8 cellular contexts compared by ENCODE assay signal in the genomic region with DNA sequence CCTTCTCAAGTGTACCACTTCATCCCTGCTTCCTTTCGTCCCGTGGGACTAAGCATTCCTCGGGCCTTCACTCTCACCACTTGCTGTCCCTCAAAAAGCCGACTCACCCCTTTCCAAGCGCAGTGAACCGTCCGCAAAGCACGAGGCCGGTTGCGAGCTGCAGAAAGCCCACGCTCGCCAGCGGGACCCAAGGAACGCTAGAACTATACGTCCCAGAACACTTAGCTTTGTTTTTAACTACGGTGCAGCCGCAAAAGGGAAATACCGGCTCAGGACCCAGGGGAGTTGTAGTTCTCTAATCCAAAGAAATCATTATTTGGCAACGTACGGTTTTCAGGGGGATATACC. TPM values are rescaled to one million over a fixed set of nuclear protein-coding genes. Genes with fewer than 3 reads are reported as not detected.
A peak's percentile ranks its signal among the peaks of the same experiment; 100 is the strongest.
DNase-seq lines count a peak whose midpoint lies in the region; ATAC-seq, FAIRE-seq and TF ChIP-seq lines count a peak whose summit lies in the region.

No MANE protein-coding gene starts in this region.

- TF ChIP-seq CTCF in WTC11 (IDR thresholded peaks at IDR 0.05) (no peak), fibroblast of the aortic adventitia (IDR thresholded peaks at IDR 0.05; ENCODE audit: insufficient read depth, low read length) (no peak), neural progenitor cell (IDR thresholded peaks at IDR 0.05) (no peak)

- H3K4me3 Mint-ChIP-seq in WTC11 (peak overlapping the region; percentile 98), neural progenitor cell (peak overlapping the region; percentile 97)

- no peak for FAIRE-seq in GM19239 (lab: Jason Lieb, UNC)

- no peaks in the 10 kb centered on the region for H3K27me3 ChIP-seq in neural progenitor cell

- H3K27me3 Mint-ChIP-seq in WTC11 (ENCODE audit: low read depth) (no peaks in the 10 kb centered on the region), neural progenitor cell (ENCODE audit: insufficient read depth, low read depth) (no peaks in the 10 kb centered on the region)

- CTCF ChIA-PET in WTC11 (lab: Charles Lee) = interaction anchor here (0.9 to 3.0 kb wide), 6 partner anchors 14 to 411 kb away, joined by 3 to 16 read pairs (median 6); a partner anchor contains a TSS

- H4K20me1 ChIP-seq in neural progenitor cell (ENCODE audit: low read depth) = no peaks in the 10 kb centered on the region

- H3K9me3 ChIP-seq in neural progenitor cell (ENCODE audit: low read depth) = no peaks in the 10 kb centered on the region

- H3K79me2 ChIP-seq in neural progenitor cell (ENCODE audit: low read depth) = peaks cover 23% of the 10 kb centered on the region

- H3K4me1 ChIP-seq in neural progenitor cell = peaks cover 9% of the 10 kb centered on the region

- H3K9me3 Mint-ChIP-seq in WTC11 = no peaks in the 10 kb centered on the region
- no peaks in the 10 kb centered on the region for H3K9me3 Mint-ChIP-seq in neural progenitor cell

- peak overlapping the region; percentile 96 for H2AFZ ChIP-seq in neural progenitor cell (replicated peaks)

- H3K4me3 ChIP-seq in fibroblast of the aortic adventitia (ENCODE audit: low read depth, low read length) (peak overlapping the region; percentile 100), neural progenitor cell (peak overlapping the region; percentile 98)

- peaks cover 6% of the 10 kb centered on the region for H3K36me3 ChIP-seq in neural progenitor cell

- H3K4me1 Mint-ChIP-seq in WTC11 (peaks cover 22% of the 10 kb centered on the region), neural progenitor cell (peaks cover 18% of the 10 kb centered on the region)

- POLR2A ChIA-PET in WTC11 (lab: Charles Lee) = interaction anchor here (0.6 to 1.6 kb wide), 5 partner anchors 14 to 213 kb away, joined by 3 to 8 read pairs (median 3); no protein-coding TSS in a partner anchor

- ATAC-seq in HG03342 (IDR thresholded peaks at IDR 0.05; ENCODE audit: unreplicated experiment) = peak; percentile 18
- no peak for ATAC-seq in WTC11
- no peak for ATAC-seq in GM18861 (IDR thresholded peaks at IDR 0.05; ENCODE audit: unreplicated experiment)

- no peak overlapping the region for H3K27ac ChIP-seq in neural progenitor cell

- peak overlapping the region; percentile 94 for H3K4me2 ChIP-seq in neural progenitor cell

- H3K9ac ChIP-seq in neural progenitor cell = peak overlapping the region; percentile 92

- peaks cover 14% of the 10 kb centered on the region; the same call in 1 of the 2 replicates for H3K36me3 Mint-ChIP-seq in WTC11
- H3K36me3 Mint-ChIP-seq in neural progenitor cell = peaks cover 4% of the 10 kb centered on the region

- H3K27ac Mint-ChIP-seq in WTC11 (peak overlapping the region; percentile 94), neural progenitor cell (peak overlapping the region; percentile 88)

- H3F3A ChIP-seq in neural progenitor cell (ENCODE audit: low read depth) = no peaks in the 10 kb centered on the region

- peak; percentile 74 for DNase-seq in activated effector memory CD4-positive, alpha-beta T cell treated with anti-CD3 and anti-CD28 coated beads, Interleukin-2, amount 50 U/mL, for 16 hours
- no peak for DNase-seq in activated effector memory CD4-positive, alpha-beta T cell treated with Interleukin-2 at 50 U/mL for 16 hours
- DNase-seq in WTC11 (ENCODE audit: low spot score) (peak; percentile 15), fibroblast of the aortic adventitia (ENCODE audit: low read depth) (no peak), neural progenitor cell (ENCODE audit: low spot score) (peak; percentile 64), GM19239 (ENCODE audit: insufficient read length, low spot score) (no peak)

TF ChIP-seq in WTC11, 78 proteins besides CTCF, POLR2A, EP300 and RAD21 (continues in another document):
- TF ChIP-seq PRRX2 (CRISPR knock-in tag; IDR thresholded peaks at IDR 0.05) = no peak
- TF ChIP-seq, protein P1, sequence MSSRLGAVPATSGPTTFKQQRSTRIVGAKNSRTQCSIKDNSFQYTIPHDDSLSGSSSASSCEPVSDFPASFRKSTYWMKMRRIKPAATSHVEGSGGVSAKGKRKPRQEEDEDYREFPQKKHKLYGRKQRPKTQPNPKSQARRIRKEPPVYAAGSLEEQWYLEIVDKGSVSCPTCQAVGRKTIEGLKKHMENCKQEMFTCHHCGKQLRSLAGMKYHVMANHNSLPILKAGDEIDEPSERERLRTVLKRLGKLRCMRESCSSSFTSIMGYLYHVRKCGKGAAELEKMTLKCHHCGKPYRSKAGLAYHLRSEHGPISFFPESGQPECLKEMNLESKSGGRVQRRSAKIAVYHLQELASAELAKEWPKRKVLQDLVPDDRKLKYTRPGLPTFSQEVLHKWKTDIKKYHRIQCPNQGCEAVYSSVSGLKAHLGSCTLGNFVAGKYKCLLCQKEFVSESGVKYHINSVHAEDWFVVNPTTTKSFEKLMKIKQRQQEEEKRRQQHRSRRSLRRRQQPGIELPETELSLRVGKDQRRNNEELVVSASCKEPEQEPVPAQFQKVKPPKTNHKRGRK (CRISPR knock-in tag; IDR thresholded peaks at IDR 0.05; ENCODE audit: borderline replicate concordance) = no peak
- TF ChIP-seq, protein P2, sequence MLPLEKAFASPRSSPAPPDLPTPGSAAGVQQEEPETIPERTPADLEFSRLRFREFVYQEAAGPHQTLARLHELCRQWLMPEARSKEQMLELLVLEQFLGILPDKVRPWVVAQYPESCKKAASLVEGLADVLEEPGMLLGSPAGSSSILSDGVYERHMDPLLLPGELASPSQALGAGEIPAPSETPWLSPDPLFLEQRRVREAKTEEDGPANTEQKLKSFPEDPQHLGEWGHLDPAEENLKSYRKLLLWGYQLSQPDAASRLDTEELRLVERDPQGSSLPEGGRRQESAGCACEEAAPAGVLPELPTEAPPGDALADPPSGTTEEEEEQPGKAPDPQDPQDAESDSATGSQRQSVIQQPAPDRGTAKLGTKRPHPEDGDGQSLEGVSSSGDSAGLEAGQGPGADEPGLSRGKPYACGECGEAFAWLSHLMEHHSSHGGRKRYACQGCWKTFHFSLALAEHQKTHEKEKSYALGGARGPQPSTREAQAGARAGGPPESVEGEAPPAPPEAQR (CRISPR knock-in tag; IDR thresholded peaks at IDR 0.05) = no peak
- TF ChIP-seq EMX1 (CRISPR knock-in tag; IDR thresholded peaks at IDR 0.05) = no peak
- TF ChIP-seq TCF7 (CRISPR knock-in tag; IDR thresholded peaks at IDR 0.05; ENCODE audit: low read depth) = no peak
- TF ChIP-seq FOXK1 (CRISPR knock-in tag; IDR thresholded peaks at IDR 0.05) = no peak; the same call in 1 of the 2 replicates
- TF ChIP-seq SOX15 (CRISPR knock-in tag; IDR thresholded peaks at IDR 0.05) = no peak
- no peak for TF ChIP-seq KAT7 (CRISPR knock-in tag; IDR thresholded peaks at IDR 0.05; ENCODE audit: borderline replicate concordance)
- TF ChIP-seq ZNF423 (CRISPR knock-in tag; IDR thresholded peaks at IDR 0.05) = no peak
- no peak for TF ChIP-seq NFE2L1 (CRISPR knock-in tag; IDR thresholded peaks at IDR 0.05)
- TF ChIP-seq ZNF232 (CRISPR knock-in tag; IDR thresholded peaks at IDR 0.05) = no peak
- TF ChIP-seq IRF2 (CRISPR knock-in tag; IDR thresholded peaks at IDR 0.05; ENCODE audit: borderline replicate concordance, low read depth) = no peak
- TF ChIP-seq, protein P3, sequence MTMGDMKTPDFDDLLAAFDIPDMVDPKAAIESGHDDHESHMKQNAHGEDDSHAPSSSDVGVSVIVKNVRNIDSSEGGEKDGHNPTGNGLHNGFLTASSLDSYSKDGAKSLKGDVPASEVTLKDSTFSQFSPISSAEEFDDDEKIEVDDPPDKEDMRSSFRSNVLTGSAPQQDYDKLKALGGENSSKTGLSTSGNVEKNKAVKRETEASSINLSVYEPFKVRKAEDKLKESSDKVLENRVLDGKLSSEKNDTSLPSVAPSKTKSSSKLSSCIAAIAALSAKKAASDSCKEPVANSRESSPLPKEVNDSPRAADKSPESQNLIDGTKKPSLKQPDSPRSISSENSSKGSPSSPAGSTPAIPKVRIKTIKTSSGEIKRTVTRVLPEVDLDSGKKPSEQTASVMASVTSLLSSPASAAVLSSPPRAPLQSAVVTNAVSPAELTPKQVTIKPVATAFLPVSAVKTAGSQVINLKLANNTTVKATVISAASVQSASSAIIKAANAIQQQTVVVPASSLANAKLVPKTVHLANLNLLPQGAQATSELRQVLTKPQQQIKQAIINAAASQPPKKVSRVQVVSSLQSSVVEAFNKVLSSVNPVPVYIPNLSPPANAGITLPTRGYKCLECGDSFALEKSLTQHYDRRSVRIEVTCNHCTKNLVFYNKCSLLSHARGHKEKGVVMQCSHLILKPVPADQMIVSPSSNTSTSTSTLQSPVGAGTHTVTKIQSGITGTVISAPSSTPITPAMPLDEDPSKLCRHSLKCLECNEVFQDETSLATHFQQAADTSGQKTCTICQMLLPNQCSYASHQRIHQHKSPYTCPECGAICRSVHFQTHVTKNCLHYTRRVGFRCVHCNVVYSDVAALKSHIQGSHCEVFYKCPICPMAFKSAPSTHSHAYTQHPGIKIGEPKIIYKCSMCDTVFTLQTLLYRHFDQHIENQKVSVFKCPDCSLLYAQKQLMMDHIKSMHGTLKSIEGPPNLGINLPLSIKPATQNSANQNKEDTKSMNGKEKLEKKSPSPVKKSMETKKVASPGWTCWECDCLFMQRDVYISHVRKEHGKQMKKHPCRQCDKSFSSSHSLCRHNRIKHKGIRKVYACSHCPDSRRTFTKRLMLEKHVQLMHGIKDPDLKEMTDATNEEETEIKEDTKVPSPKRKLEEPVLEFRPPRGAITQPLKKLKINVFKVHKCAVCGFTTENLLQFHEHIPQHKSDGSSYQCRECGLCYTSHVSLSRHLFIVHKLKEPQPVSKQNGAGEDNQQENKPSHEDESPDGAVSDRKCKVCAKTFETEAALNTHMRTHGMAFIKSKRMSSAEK (CRISPR knock-in tag; IDR thresholded peaks at IDR 0.05; ENCODE audit: borderline replicate concordance) = no peak

RNA-seq across cellular contexts. Expression of a gene that starts 0.5 kb away (rescaled TPM):
- total RNA-seq in WTC11 (2021) (37.7 to 39.6 TPM (median 38.8 TPM) in 3 replicates), fibroblast of the aortic adventitia (ENCODE audit: low replicate concordance) (11.0 and 18.3 TPM in 2 replicates), neural progenitor cell (ENCODE audit: low replicate concordance) (25.0 and 34.8 TPM in 2 replicates)

RNA-seq across cellular contexts. Expression of a gene that starts 6.4 kb away (rescaled TPM):
- total RNA-seq in WTC11 (2021) (25.0 to 28.4 TPM (median 27.7 TPM) in 3 replicates), fibroblast of the aortic adventitia (ENCODE audit: low replicate concordance) (19.0 and 52.5 TPM in 2 replicates), neural progenitor cell (ENCODE audit: low replicate concordance) (22.7 and 28.4 TPM in 2 replicates)

RNA-seq across cellular contexts. Expression of a gene that starts 15.0 kb away (rescaled TPM):
- total RNA-seq in WTC11 (2021) (4.2 to 5.1 TPM (median 4.5 TPM) in 3 replicates), fibroblast of the aortic adventitia (ENCODE audit: low replicate concordance) (not detected in 2 replicates), neural progenitor cell (ENCODE audit: low replicate concordance) (not detected in 2 replicates)

RNA-seq across cellular contexts. Expression of a gene that starts 52.3 kb away (rescaled TPM):
- total RNA-seq in WTC11 (2021) = 0.11 to 0.16 TPM (median 0.13 TPM) in 3 replicates
- not detected in 2 replicates for total RNA-seq in fibroblast of the aortic adventitia (ENCODE audit: low replicate concordance)
- not detected in 2 replicates for total RNA-seq in neural progenitor cell (ENCODE audit: low replicate concordance)

Comparison
In these comparisons a context has a peak if more than half of its experiments do, and no peak if none do; other contexts are left out.
1. DNase-seq: peak in activated effector memory CD4-positive, alpha-beta T cell treated with anti-CD3 and anti-CD28 coated beads, Interleukin-2, amount 50 U/mL, for 16 hours (single experiment), WTC11 (single experiment) and neural progenitor cell (single experiment); none in activated effector memory CD4-positive, alpha-beta T cell treated with Interleukin-2 at 50 U/mL for 16 hours (single experiment), fibroblast of the aortic adventitia (single experiment) and GM19239 (single experiment).